1 cellular context compared by ENCODE assay signal in genomic region chr5:160957312-160957711, GRCh38.
TF ChIP-seq lines count a peak whose summit lies in the region.

No MANE protein-coding gene starts in this region.

TF ChIP-seq in GM12878, 131 proteins besides CTCF, POLR2A, EP300 and RAD21 (continued from another document):
- TF ChIP-seq SKIL (IDR thresholded peaks at IDR 0.05; ENCODE audit: low read depth, poor library complexity, severe bottlenecking) (no peak), RUNX3 (IDR thresholded peaks at IDR 0.05; ENCODE audit: low read length) (peak; percentile 50), CBX3 (IDR thresholded peaks at IDR 0.05; ENCODE audit: borderline replicate concordance, low read depth) (no peak), ZNF622 (IDR thresholded peaks at IDR 0.05) (no peak), LARP7 (IDR thresholded peaks at IDR 0.05) (no peak), SP1 (IDR thresholded peaks at IDR 0.05; ENCODE audit: low read depth, low read length) (no peak), TAF1 (IDR thresholded peaks at IDR 0.05; ENCODE audit: borderline replicate concordance, low read depth, low read length) (no peak)
- TF ChIP-seq, protein P1, sequence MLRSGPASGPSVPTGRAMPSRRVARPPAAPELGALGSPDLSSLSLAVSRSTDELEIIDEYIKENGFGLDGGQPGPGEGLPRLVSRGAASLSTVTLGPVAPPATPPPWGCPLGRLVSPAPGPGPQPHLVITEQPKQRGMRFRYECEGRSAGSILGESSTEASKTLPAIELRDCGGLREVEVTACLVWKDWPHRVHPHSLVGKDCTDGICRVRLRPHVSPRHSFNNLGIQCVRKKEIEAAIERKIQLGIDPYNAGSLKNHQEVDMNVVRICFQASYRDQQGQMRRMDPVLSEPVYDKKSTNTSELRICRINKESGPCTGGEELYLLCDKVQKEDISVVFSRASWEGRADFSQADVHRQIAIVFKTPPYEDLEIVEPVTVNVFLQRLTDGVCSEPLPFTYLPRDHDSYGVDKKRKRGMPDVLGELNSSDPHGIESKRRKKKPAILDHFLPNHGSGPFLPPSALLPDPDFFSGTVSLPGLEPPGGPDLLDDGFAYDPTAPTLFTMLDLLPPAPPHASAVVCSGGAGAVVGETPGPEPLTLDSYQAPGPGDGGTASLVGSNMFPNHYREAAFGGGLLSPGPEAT (IDR thresholded peaks at IDR 0.05; ENCODE audit: low read depth) = no peak
